ENCODE assay signal across 25 cellular contexts in genomic region chr22:29142116-29142515, GRCh38.
DNase-seq lines count a peak whose midpoint lies in the region; ATAC-seq and TF ChIP-seq lines count a peak whose summit lies in the region.
"Had no signal": no experiment of that assay in that cellular context is flagged by ENCODE, and none has a peak within 500 bp of the region (broad histone marks: within the 10 kb centered on the region; RNA-seq: fewer than 3 reads in every experiment).

No MANE protein-coding gene starts in this region.

- peak overlapping the region; percentile 74 for H3K27ac Mint-ChIP-seq in endodermal cell
- H3K27ac Mint-ChIP-seq in T-helper 2 cell treated with Interferon-gamma antibody and Interleukin-4, amounts not matched to agents 5 μg/mL and 100 μg/mL, for 36 hours, result no peak overlapping the region
- H3K27ac Mint-ChIP-seq: CD4-positive, alpha-beta memory T cell; IgD-negative memory B cell had no signal

- no peak for TF ChIP-seq POLR2A in gastrocnemius medialis (IDR thresholded peaks at IDR 0.05)

- H3K4me1 ChIP-seq in HUES48 (ENCODE audit: control insufficient read depth, insufficient read depth, low read length) (peaks cover 32% of the 10 kb centered on the region), endodermal cell (ENCODE audit: control insufficient read depth, insufficient read depth, low read length) (peaks cover 2% of the 10 kb centered on the region), gastrocnemius medialis (peaks cover 43 to 45% of the 10 kb centered on the region in 2 donors)

- in situ Hi-C loops in gastrocnemius medialis (cut with MboI; ENCODE audit: low sequenced_read_pairs in 4 of 4), result loop anchor here in 1 of 4 donors (5.0 kb wide), 1 partner anchor 65 kb away; no protein-coding TSS in a partner anchor

- H3K27me3 ChIP-seq in H7 (ENCODE audit: control insufficient read depth, insufficient read depth, low read length) (no peaks in the 10 kb centered on the region), HUES48 (ENCODE audit: control insufficient read depth, insufficient read depth, low read length) (no peaks in the 10 kb centered on the region), endodermal cell (ENCODE audit: control insufficient read depth, insufficient read depth, low read length, poor library complexity, severe bottlenecking) (no peaks in the 10 kb centered on the region), gastrocnemius medialis (no peaks in the 10 kb centered on the region)
- H3K27me3 ChIP-seq: BLaER1 had no signal

- H3K9me3 ChIP-seq in HUES48 (ENCODE audit: control insufficient read depth, insufficient read depth, low read length), result no peaks in the 10 kb centered on the region
- H3K9me3 ChIP-seq in endodermal cell (ENCODE audit: control insufficient read depth, low read length), result no peaks in the 10 kb centered on the region
- H3K9me3 ChIP-seq in gastrocnemius medialis, result no peaks in the 10 kb centered on the region
- H3K9me3 ChIP-seq: BLaER1, Caco-2 had no signal

- peaks cover 2% of the 10 kb centered on the region; the same call in 1 of the 2 replicates for H3K36me3 ChIP-seq in H7 (replicated peaks; ENCODE audit: control insufficient read depth, insufficient read depth, low read length)
- no peaks in the 10 kb centered on the region for H3K36me3 ChIP-seq in HUES48 (ENCODE audit: control insufficient read depth, insufficient read depth, low read length)
- no peaks in the 10 kb centered on the region for H3K36me3 ChIP-seq in endodermal cell (ENCODE audit: control insufficient read depth, insufficient read depth, low read length)
- peaks cover 0 to 16% of the 10 kb centered on the region in 2 donors for H3K36me3 ChIP-seq in gastrocnemius medialis
- H3K36me3 ChIP-seq: BLaER1 had no signal

- peaks cover 15% of the 10 kb centered on the region for H3K4me1 Mint-ChIP-seq in endodermal cell
- H3K4me1 Mint-ChIP-seq in T-helper 2 cell treated with Interferon-gamma antibody and Interleukin-4, amounts not matched to agents 5 μg/mL and 100 μg/mL, for 36 hours (ENCODE audit: low read depth), result no peaks in the 10 kb centered on the region
- H3K4me1 Mint-ChIP-seq: CD4-positive, alpha-beta memory T cell; IgD-negative memory B cell had no signal

- H3K9me3 Mint-ChIP-seq in endodermal cell, result no peaks in the 10 kb centered on the region
- H3K9me3 Mint-ChIP-seq in T-helper 2 cell treated with Interferon-gamma antibody and Interleukin-4, amounts not matched to agents 5 μg/mL and 100 μg/mL, for 36 hours, result no peaks in the 10 kb centered on the region
- H3K9me3 Mint-ChIP-seq: CD4-positive, alpha-beta memory T cell; IgD-negative memory B cell had no signal

- ATAC-seq in gastrocnemius medialis (no peak), HG02610 (IDR thresholded peaks at IDR 0.05; ENCODE audit: unreplicated experiment) (no peak)

- H3K36me3 Mint-ChIP-seq in endodermal cell (ENCODE audit: low read depth), result peaks cover 26% of the 10 kb centered on the region
- H3K36me3 Mint-ChIP-seq in T-helper 2 cell treated with Interferon-gamma antibody and Interleukin-4, amounts not matched to agents 5 μg/mL and 100 μg/mL, for 36 hours (ENCODE audit: low read depth), result no peaks in the 10 kb centered on the region
- H3K36me3 Mint-ChIP-seq: CD4-positive, alpha-beta memory T cell; IgD-negative memory B cell had no signal

- 73 to 80% methylated on average over 2 to 5 of the region's 5 CpGs for WGBS in endodermal cell (ENCODE audit: insufficient coverage in 1 of 2, insufficient read length in 1 of 2), 2 experiments

- H3K9ac ChIP-seq in HUES48 (ENCODE audit: low read depth, low read length), result no peak overlapping the region
- H3K9ac ChIP-seq in endodermal cell (ENCODE audit: extremely low read depth, low read length, poor library complexity, severe bottlenecking), result no peak overlapping the region
- H3K9ac ChIP-seq: BLaER1 had no signal

- H3K4me3 ChIP-seq in H7 (ENCODE audit: insufficient read depth, low read depth, low read length) (no peak overlapping the region), HUES48 (ENCODE audit: low read depth, low read length) (no peak overlapping the region), endodermal cell (ENCODE audit: low read length) (no peak overlapping the region), gastrocnemius medialis (no peak overlapping the region)
- H3K4me3 ChIP-seq: BLaER1 had no signal

- intact Hi-C loops in gastrocnemius medialis (cut with DNase I; ENCODE audit: low total_unique reads), result no loop called here

- TF ChIP-seq CTCF in endodermal cell (conservative IDR thresholded peaks at IDR 0.05) (no peak), gastrocnemius medialis (IDR thresholded peaks at IDR 0.05 in 4 of 5, conservative IDR thresholded peaks at IDR 0.05 in 1 of 5) (no peak)

- no peaks in the 10 kb centered on the region for H3K27me3 Mint-ChIP-seq in endodermal cell (ENCODE audit: insufficient read depth)
- H3K27me3 Mint-ChIP-seq in T-helper 2 cell treated with Interferon-gamma antibody and Interleukin-4, amounts not matched to agents 5 μg/mL and 100 μg/mL, for 36 hours (ENCODE audit: low read depth), result peaks cover 12% of the 10 kb centered on the region

- H3K27ac ChIP-seq in HUES48 (ENCODE audit: low read depth, low read length) (peak overlapping the region; percentile 14), endodermal cell (ENCODE audit: low read depth, low read length) (no peak overlapping the region), gastrocnemius medialis (peak overlapping the region in 3 of 4 donors; percentile 11 to 96 (median 82))
- H3K27ac ChIP-seq: BLaER1, RWPE1 had no signal

- DNase-seq in H7, result peak; percentile 63
- no peak for DNase-seq in endodermal cell
- DNase-seq in gastrocnemius medialis, result peak in 1 of 2 donors; percentile 5
- no peak for DNase-seq in A172 (ENCODE audit: low spot score)
- no peak for DNase-seq in T-helper 2 cell treated with Interferon-gamma antibody and Interleukin-4, amounts not matched to agents 5 μg/mL and 100 μg/mL, for 36 hours (ENCODE audit: low spot score)
- DNase-seq: ACHN; CD4-positive, alpha-beta memory T cell; DMS 273 treated with DMSO at 0.1 percent for 48 hours; DMS79 treated with DMSO at 0.1 percent for 48 hours; HCEC 1CT; MV-4-11; NCI-H1105 treated with DMSO at 0.1 percent for 48 hours; NCI-H2029 treated with DMSO at 0.1 percent for 48 hours; NCI-H2171; NCI-H345; NCI-H524; NCI-H774; NK-92 treated with Interleukin-12 subunit alpha and Interleukin-12 subunit beta, amount 100 ng/mL, for 24 hours; SIG-M5 had no signal

- H3K4me3 Mint-ChIP-seq in endodermal cell, result no peak overlapping the region
- no peak overlapping the region for H3K4me3 Mint-ChIP-seq in T-helper 2 cell treated with Interferon-gamma antibody and Interleukin-4, amounts not matched to agents 5 μg/mL and 100 μg/mL, for 36 hours
- H3K4me3 Mint-ChIP-seq: CD4-positive, alpha-beta memory T cell; IgD-negative memory B cell had no signal
